ENCODE assay signal across 11 cellular contexts in the genomic region with DNA sequence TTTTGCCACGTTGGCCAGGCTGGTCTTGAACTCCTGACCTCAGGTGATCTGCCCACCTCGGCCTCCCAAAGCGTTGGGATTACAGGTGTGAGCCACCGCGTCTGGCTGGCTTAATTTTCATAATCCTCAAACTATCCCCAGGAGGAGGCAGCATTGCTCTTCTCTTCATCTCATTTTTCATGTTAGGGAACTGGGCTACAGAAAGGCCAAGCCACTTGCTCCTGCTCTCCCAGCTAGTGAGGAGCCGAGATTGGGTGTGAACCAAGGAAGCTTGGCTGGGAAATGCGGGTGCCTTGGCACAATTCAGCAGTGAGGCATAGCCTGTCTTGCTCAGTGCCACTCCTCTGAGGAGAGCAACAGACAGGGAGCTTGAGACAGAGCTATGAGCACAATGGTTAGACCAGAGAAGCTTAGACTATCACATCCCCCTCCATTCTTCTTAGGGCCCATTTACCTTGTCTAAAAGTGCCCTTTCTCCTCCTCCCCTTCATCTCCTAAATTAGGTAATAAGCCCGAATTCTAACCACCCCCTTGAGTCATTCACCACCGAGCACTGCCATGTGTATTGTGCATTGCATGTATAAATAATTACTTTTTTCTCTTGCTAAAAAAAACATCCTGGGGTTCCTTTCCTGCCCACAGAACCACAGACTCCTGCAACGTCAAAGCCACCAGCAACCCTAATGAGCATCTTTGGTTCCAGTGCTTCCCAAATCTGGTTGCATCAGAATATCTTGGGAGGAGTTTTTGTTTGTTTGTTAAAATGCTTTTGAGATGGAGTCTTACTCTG. TPM values are rescaled to one million over a fixed set of nuclear protein-coding genes. Genes with fewer than 3 reads are reported as not detected.
A peak's percentile ranks its signal among the peaks of the same experiment; 100 is the strongest.
DNase-seq lines count a peak whose midpoint lies in the region; ATAC-seq and TF ChIP-seq lines count a peak whose summit lies in the region.
"Had no signal": no experiment of that assay in that cellular context is flagged by ENCODE, and none has a peak within 500 bp of the region (broad histone marks: within the 10 kb centered on the region; RNA-seq: fewer than 3 reads in every experiment).

No MANE protein-coding gene starts in this region.

- no peak for TF ChIP-seq CTCF in liver (IDR thresholded peaks at IDR 0.05; ENCODE audit: low read depth, low read length, missing input control)

- H3K9ac ChIP-seq in Karpas-422 (ENCODE audit: low read length), result no peak overlapping the region
- H3K9ac ChIP-seq in liver (ENCODE audit: low read depth in 1 of 2, low read length in 2 of 2), result no peak overlapping the region

- H2AFZ ChIP-seq in Karpas-422 (ENCODE audit: low read length), result no peak overlapping the region

- no peaks in the 10 kb centered on the region for H3K36me3 ChIP-seq in Karpas-422 (ENCODE audit: insufficient read depth, low read length)
- no peaks in the 10 kb centered on the region for H3K36me3 ChIP-seq in liver (ENCODE audit: control insufficient read depth in 4 of 4, insufficient read depth in 3 of 4, low read depth in 1 of 4, low read length in 3 of 4)

- in situ Hi-C loops in SK-MEL-5 (cut with HindIII; ENCODE audit: low pct_unique_long_range_greater_than_20kb, low sequenced_read_pairs), result loop anchor here (10.0 kb wide), 1 partner anchor 169 kb away; no protein-coding TSS in a partner anchor

- H3K27me3 ChIP-seq in Karpas-422 (ENCODE audit: low read length) (no peaks in the 10 kb centered on the region), liver (ENCODE audit: control insufficient read depth in 4 of 4, insufficient read depth in 4 of 4, low read length in 3 of 4) (peaks cover 0 to 7% (median 0%) of the 10 kb centered on the region in 4 donors)

- peak; percentile 33 for DNase-seq in NCI-H2196 (lab: John Stamatoyannopoulos, UW; ENCODE audit: unreplicated experiment)
- no peak for DNase-seq in NCI-H2196 treated with DMSO at 0.1 percent for 48 hours (lab: John Stamatoyannopoulos, UW; ENCODE audit: unreplicated experiment)
- peak; percentile 46 for DNase-seq in Karpas-422
- DNase-seq in SK-MEL-5 (ENCODE audit: low read depth, low spot score), result peak; percentile 62
- DNase-seq: stimulated activated CD4-positive, alpha-beta T cell treated with anti-CD3 and anti-CD28 coated beads, Interleukin-4, amount 100 ng/mL, for 24 hours had no signal

- H3K4me3 ChIP-seq in Karpas-422 (ENCODE audit: low read length) (no peak overlapping the region), liver (ENCODE audit: low read depth in 1 of 3, low read length in 3 of 3) (no peak overlapping the region)

- no peaks in the 10 kb centered on the region for H3K9me3 ChIP-seq in Karpas-422 (ENCODE audit: low read length)
- H3K9me3 ChIP-seq in liver (ENCODE audit: control insufficient read depth in 4 of 4, low read length in 3 of 4), result peaks cover 0 to 7% (median 1%) of the 10 kb centered on the region in 4 donors

- no peak overlapping the region for H3K4me2 ChIP-seq in Karpas-422 (ENCODE audit: low read depth, low read length, poor library complexity, severe bottlenecking)

- 55% methylated on average over 10 of the region's 10 CpGs for WGBS in liver

- no peaks in the 10 kb centered on the region for H4K20me1 ChIP-seq in Karpas-422 (ENCODE audit: insufficient read depth, low read depth, low read length)

- no peaks in the 10 kb centered on the region for H3K9me2 ChIP-seq in Karpas-422 (replicated peaks; ENCODE audit: insufficient read depth, low read length)

- ATAC-seq in GM18520 (IDR thresholded peaks at IDR 0.05; ENCODE audit: unreplicated experiment) (no peak), HG02840 (IDR thresholded peaks at IDR 0.05; ENCODE audit: low FRiP score, unreplicated experiment) (no peak), HG03095 (IDR thresholded peaks at IDR 0.05; ENCODE audit: unreplicated experiment) (no peak)

- H3K4me1 ChIP-seq in Karpas-422 (ENCODE audit: low read length), result no peaks in the 10 kb centered on the region
- no peaks in the 10 kb centered on the region for H3K4me1 ChIP-seq in liver (ENCODE audit: control insufficient read depth in 4 of 4, insufficient read depth in 4 of 4, low read length in 3 of 4)

- peak; percentile 13 to 39 for TF ChIP-seq RAD21 in liver (IDR thresholded peaks at IDR 0.05)

- H3K27ac ChIP-seq in Karpas-422 (ENCODE audit: low read length) (no peak overlapping the region), liver (ENCODE audit: low read depth in 1 of 2, low read length in 2 of 2) (no peak overlapping the region)
- H3K27ac ChIP-seq: HL-60 had no signal

- H3K79me2 ChIP-seq in Karpas-422 (ENCODE audit: low read length), result no peaks in the 10 kb centered on the region

TF ChIP-seq in liver, 16 proteins besides CTCF, POLR2A, EP300 and RAD21 (continues in another document):
- TF ChIP-seq SP1 (IDR thresholded peaks at IDR 0.05) (no peak), TAF1 (conservative IDR thresholded peaks at IDR 0.05) (no peak), FOXA1 (IDR thresholded peaks at IDR 0.05) (no peak), JUND (IDR thresholded peaks at IDR 0.05) (no peak), HNF4G (IDR thresholded peaks at IDR 0.05) (no peak), HNF4A (conservative IDR thresholded peaks at IDR 0.05) (no peak), RXRA (IDR thresholded peaks at IDR 0.05) (no peak), GABPA (IDR thresholded peaks at IDR 0.05 in 1 of 2, conservative IDR thresholded peaks at IDR 0.05 in 1 of 2) (no peak), YY1 (IDR thresholded peaks at IDR 0.05) (no peak), EGR1 (IDR thresholded peaks at IDR 0.05; ENCODE audit: low read depth in 2 of 2) (no peak), FOXA2 (IDR thresholded peaks at IDR 0.05) (no peak)
- TF ChIP-seq, protein P1, sequence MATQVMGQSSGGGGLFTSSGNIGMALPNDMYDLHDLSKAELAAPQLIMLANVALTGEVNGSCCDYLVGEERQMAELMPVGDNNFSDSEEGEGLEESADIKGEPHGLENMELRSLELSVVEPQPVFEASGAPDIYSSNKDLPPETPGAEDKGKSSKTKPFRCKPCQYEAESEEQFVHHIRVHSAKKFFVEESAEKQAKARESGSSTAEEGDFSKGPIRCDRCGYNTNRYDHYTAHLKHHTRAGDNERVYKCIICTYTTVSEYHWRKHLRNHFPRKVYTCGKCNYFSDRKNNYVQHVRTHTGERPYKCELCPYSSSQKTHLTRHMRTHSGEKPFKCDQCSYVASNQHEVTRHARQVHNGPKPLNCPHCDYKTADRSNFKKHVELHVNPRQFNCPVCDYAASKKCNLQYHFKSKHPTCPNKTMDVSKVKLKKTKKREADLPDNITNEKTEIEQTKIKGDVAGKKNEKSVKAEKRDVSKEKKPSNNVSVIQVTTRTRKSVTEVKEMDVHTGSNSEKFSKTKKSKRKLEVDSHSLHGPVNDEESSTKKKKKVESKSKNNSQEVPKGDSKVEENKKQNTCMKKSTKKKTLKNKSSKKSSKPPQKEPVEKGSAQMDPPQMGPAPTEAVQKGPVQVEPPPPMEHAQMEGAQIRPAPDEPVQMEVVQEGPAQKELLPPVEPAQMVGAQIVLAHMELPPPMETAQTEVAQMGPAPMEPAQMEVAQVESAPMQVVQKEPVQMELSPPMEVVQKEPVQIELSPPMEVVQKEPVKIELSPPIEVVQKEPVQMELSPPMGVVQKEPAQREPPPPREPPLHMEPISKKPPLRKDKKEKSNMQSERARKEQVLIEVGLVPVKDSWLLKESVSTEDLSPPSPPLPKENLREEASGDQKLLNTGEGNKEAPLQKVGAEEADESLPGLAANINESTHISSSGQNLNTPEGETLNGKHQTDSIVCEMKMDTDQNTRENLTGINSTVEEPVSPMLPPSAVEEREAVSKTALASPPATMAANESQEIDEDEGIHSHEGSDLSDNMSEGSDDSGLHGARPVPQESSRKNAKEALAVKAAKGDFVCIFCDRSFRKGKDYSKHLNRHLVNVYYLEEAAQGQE (IDR thresholded peaks at IDR 0.05), result no peak
- TF ChIP-seq, protein P2, sequence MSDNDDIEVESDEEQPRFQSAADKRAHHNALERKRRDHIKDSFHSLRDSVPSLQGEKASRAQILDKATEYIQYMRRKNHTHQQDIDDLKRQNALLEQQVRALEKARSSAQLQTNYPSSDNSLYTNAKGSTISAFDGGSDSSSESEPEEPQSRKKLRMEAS (IDR thresholded peaks at IDR 0.05), result no peak
- TF ChIP-seq, protein P3, sequence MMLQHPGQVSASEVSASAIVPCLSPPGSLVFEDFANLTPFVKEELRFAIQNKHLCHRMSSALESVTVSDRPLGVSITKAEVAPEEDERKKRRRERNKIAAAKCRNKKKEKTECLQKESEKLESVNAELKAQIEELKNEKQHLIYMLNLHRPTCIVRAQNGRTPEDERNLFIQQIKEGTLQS (IDR thresholded peaks at IDR 0.05), result no peak

RNA-seq across cellular contexts. Expression of a gene that starts 20.0 kb away (rescaled TPM):
- not detected in 2 replicates for total RNA-seq in Karpas-422 (2014; rRNA removed; shearing (Covaris generic); ENCODE audit: low replicate concordance)
- total RNA-seq in SK-MEL-5 (2014; rRNA removed; shearing (Covaris generic)), result 0.11 TPM in 1 of 2 replicates, not detected in the other
- not detected in 2 replicates for polyA plus RNA-seq in SK-MEL-5 (2015; cell fraction: cytosol; rRNA removed)
- 0.64 TPM in 1 of 2 replicates, not detected in the other for polyA plus RNA-seq in SK-MEL-5 (2015; cell fraction: nucleus; rRNA removed)
- total RNA-seq in liver, result 1 to 10 TPM in 1 of 2 donors, under 1 TPM in 1; 0.70 to 2.1 TPM
- polyA plus RNA-seq in liver, result under 1 TPM; 0.42 to 0.96 TPM

RNA-seq across cellular contexts. Expression of a gene that starts 32.0 kb away (rescaled TPM):
- total RNA-seq in Karpas-422 (2014; rRNA removed; shearing (Covaris generic); ENCODE audit: low replicate concordance), result not detected in 2 replicates
- total RNA-seq in SK-MEL-5 (2014; rRNA removed; shearing (Covaris generic)), result not detected in 2 replicates
- polyA plus RNA-seq in SK-MEL-5 (2015; cell fraction: cytosol; rRNA removed), result not detected in 2 replicates
- polyA plus RNA-seq in SK-MEL-5 (2015; cell fraction: nucleus; rRNA removed), result not detected in 2 replicates
- not detected for total RNA-seq in liver
- not detected for polyA plus RNA-seq in liver

RNA-seq across cellular contexts. Expression of a gene that starts 55.6 kb away (rescaled TPM):
- not detected in 2 replicates for total RNA-seq in Karpas-422 (2014; rRNA removed; shearing (Covaris generic); ENCODE audit: low replicate concordance)
- total RNA-seq in SK-MEL-5 (2014; rRNA removed; shearing (Covaris generic)), result not detected in 2 replicates
- not detected in 2 replicates for polyA plus RNA-seq in SK-MEL-5 (2015; cell fraction: cytosol; rRNA removed)
- not detected in 2 replicates for polyA plus RNA-seq in SK-MEL-5 (2015; cell fraction: nucleus; rRNA removed)
- total RNA-seq in liver, result not detected
- not detected for polyA plus RNA-seq in liver
- total RNA-seq: activated CD8-positive, alpha-beta memory T cell treated with anti-CD3 and anti-CD28 coated beads for 36 hours had no signal
